In the genomic region with DNA sequence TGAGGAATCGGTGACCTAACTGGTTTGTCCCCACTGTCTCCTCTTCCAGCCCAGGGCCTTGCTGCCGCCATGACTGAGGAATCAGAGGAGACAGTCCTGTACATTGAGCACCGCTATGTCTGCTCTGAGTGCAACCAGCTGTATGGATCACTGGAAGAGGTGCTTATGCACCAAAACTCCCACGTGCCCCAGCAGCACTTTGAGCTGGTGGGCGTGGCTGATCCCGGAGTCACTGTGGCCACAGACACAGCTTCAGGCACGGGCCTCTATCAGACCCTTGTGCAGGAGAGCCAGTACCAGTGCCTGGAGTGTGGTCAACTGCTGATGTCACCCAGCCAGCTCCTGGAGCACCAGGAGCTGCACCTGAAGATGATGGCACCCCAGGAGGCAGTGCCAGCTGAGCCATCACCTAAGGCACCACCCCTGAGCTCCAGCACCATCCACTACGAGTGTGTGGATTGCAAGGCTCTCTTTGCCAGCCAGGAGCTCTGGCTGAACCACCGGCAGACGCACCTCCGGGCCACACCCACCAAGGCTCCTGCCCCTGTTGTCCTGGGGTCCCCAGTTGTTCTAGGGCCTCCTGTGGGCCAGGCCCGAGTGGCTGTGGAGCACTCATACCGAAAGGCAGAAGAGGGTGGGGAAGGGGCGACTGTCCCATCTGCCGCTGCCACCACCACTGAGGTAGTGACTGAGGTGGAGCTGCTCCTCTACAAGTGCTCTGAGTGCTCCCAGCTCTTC, we compare ENCODE assay signal across 18 cellular contexts. TPM values are rescaled to one million over a fixed set of nuclear protein-coding genes. Genes with fewer than 3 reads are reported as not detected.
A peak's percentile ranks its signal among the peaks of the same experiment; 100 is the strongest.
DNase-seq lines count a peak whose midpoint lies in the region; ATAC-seq and TF ChIP-seq lines count a peak whose summit lies in the region.
"Had no signal": no experiment of that assay in that cellular context is flagged by ENCODE, and none has a peak within 500 bp of the region (broad histone marks: within the 10 kb centered on the region; RNA-seq: fewer than 3 reads in every experiment).

No MANE protein-coding gene starts in this region.

- H3K36me3 ChIP-seq in Loucy (ENCODE audit: insufficient read depth, low read length) = peaks cover 38% of the 10 kb centered on the region; the same call in 1 of the 2 replicates

- no peak overlapping the region for H2AFZ ChIP-seq in Loucy (ENCODE audit: low read length)
- H2AFZ ChIP-seq: parathyroid adenoma had no signal

- H3F3A ChIP-seq in Loucy (ENCODE audit: low read depth) = no peaks in the 10 kb centered on the region

- peaks cover 33% of the 10 kb centered on the region for H3K4me1 Mint-ChIP-seq in T-helper 2 cell treated with Interferon-gamma antibody and Interleukin-4, amounts not matched to agents 5 μg/mL and 100 μg/mL, for 36 hours (ENCODE audit: low read depth)
- peaks cover 50% of the 10 kb centered on the region for H3K4me1 Mint-ChIP-seq in central memory CD8-positive, alpha-beta T cell
- peaks cover 34% of the 10 kb centered on the region for H3K4me1 Mint-ChIP-seq in osteocyte (ENCODE audit: unreplicated experiment)

- no peaks in the 10 kb centered on the region for H3K27me3 ChIP-seq in Loucy (ENCODE audit: insufficient read depth, low read length, poor library complexity, severe bottlenecking)

- peaks cover 37% of the 10 kb centered on the region for H3K36me3 Mint-ChIP-seq in T-helper 2 cell treated with Interferon-gamma antibody and Interleukin-4, amounts not matched to agents 5 μg/mL and 100 μg/mL, for 36 hours (ENCODE audit: low read depth)
- H3K36me3 Mint-ChIP-seq in central memory CD8-positive, alpha-beta T cell (ENCODE audit: insufficient read depth) = peaks cover 28% of the 10 kb centered on the region
- peaks cover 16% of the 10 kb centered on the region for H3K36me3 Mint-ChIP-seq in osteocyte (ENCODE audit: unreplicated experiment)

- H3K9ac ChIP-seq in Loucy (ENCODE audit: low read depth, low read length, poor library complexity, severe bottlenecking) = no peak overlapping the region
- H3K9ac ChIP-seq: parathyroid adenoma had no signal

- no peaks in the 10 kb centered on the region for H3K9me3 Mint-ChIP-seq in T-helper 2 cell treated with Interferon-gamma antibody and Interleukin-4, amounts not matched to agents 5 μg/mL and 100 μg/mL, for 36 hours
- H3K9me3 Mint-ChIP-seq in central memory CD8-positive, alpha-beta T cell = no peaks in the 10 kb centered on the region
- no peaks in the 10 kb centered on the region for H3K9me3 Mint-ChIP-seq in osteocyte (ENCODE audit: unreplicated experiment)

- DNase-seq in T-helper 2 cell treated with Interferon-gamma antibody and Interleukin-4, amounts not matched to agents 5 μg/mL and 100 μg/mL, for 36 hours (ENCODE audit: low spot score) = no peak
- DNase-seq in T-helper 2 cell (no peak), osteocyte (ENCODE audit: extremely low spot score, unreplicated experiment) (no peak), Right ventricle myocardium superior (no peak), NCI-H82 treated with DMSO at 0.1 percent for 48 hours (lab: John Stamatoyannopoulos, UW; ENCODE audit: unreplicated experiment) (no peak), NCI-H345 treated with DMSO at 0.1 percent for 48 hours (lab: John Stamatoyannopoulos, UW; ENCODE audit: unreplicated experiment) (no peak)
- no peak for DNase-seq in central memory CD8-positive, alpha-beta T cell (ENCODE audit: low spot score in 2 of 2)
- DNase-seq: activated CD8-positive, alpha-beta memory T cell treated with anti-CD3 and anti-CD28 coated beads, Interleukin-2, amount 50 U/mL, for 4 hours; cortex of kidney; islet precursor cell; Karpas-422; NCI-H524 treated with DMSO at 0.1 percent for 48 hours; OCI-M1; stimulated activated CD4-positive, alpha-beta T cell treated with anti-CD3 and anti-CD28 coated beads, Interleukin-12 subunit alpha, Interleukin-12 subunit beta, amount 100 ng/mL, for 4 hours had no signal

- peaks cover 15% of the 10 kb centered on the region for H3K4me1 ChIP-seq in Loucy (ENCODE audit: insufficient read depth, low read length, poor library complexity, severe bottlenecking)

- peak overlapping the region; percentile 94 for H3K4me3 Mint-ChIP-seq in T-helper 2 cell treated with Interferon-gamma antibody and Interleukin-4, amounts not matched to agents 5 μg/mL and 100 μg/mL, for 36 hours
- H3K4me3 Mint-ChIP-seq in central memory CD8-positive, alpha-beta T cell = peak overlapping the region; percentile 95
- peak overlapping the region; percentile 21 for H3K4me3 Mint-ChIP-seq in osteocyte (ENCODE audit: unreplicated experiment)

- H3K27me3 Mint-ChIP-seq in T-helper 2 cell treated with Interferon-gamma antibody and Interleukin-4, amounts not matched to agents 5 μg/mL and 100 μg/mL, for 36 hours (ENCODE audit: low read depth) = no peaks in the 10 kb centered on the region
- H3K27me3 Mint-ChIP-seq in central memory CD8-positive, alpha-beta T cell = no peaks in the 10 kb centered on the region
- H3K27me3 Mint-ChIP-seq in osteocyte (ENCODE audit: unreplicated experiment) = no peaks in the 10 kb centered on the region

- no peak overlapping the region for H3K4me3 ChIP-seq in Loucy (ENCODE audit: low read length, poor library complexity, severe bottlenecking)

- intact Hi-C loops in Right ventricle myocardium superior (cut with DNase I) = no loop called here

- peaks cover 52% of the 10 kb centered on the region for H4K20me1 ChIP-seq in Loucy (ENCODE audit: insufficient read depth, low read length, poor library complexity, severe bottlenecking)

- no peak for ATAC-seq in central memory CD8-positive, alpha-beta T cell (replicated peaks; ENCODE audit: extremely low read depth, poor library complexity, severe bottlenecking)
- ATAC-seq in Right ventricle myocardium superior (ENCODE audit: poor library complexity) = no peak
- ATAC-seq: SK-N-SH treated with all-trans-retinoic acid at 6 μM for 48 hours had no signal

- H3K79me2 ChIP-seq in Loucy (ENCODE audit: insufficient read depth, low read length) = peaks cover 67% of the 10 kb centered on the region

- H3K9me2 ChIP-seq in Loucy (replicated peaks; ENCODE audit: low read depth, low read length) = no peaks in the 10 kb centered on the region

- no peaks in the 10 kb centered on the region for H3K9me3 ChIP-seq in Loucy (ENCODE audit: insufficient read depth, low read depth, low read length)

- peak overlapping the region; percentile 70 for H3K27ac Mint-ChIP-seq in T-helper 2 cell treated with Interferon-gamma antibody and Interleukin-4, amounts not matched to agents 5 μg/mL and 100 μg/mL, for 36 hours
- peak overlapping the region; percentile 100 for H3K27ac Mint-ChIP-seq in central memory CD8-positive, alpha-beta T cell (ENCODE audit: low read depth)
- peak overlapping the region; percentile 19 for H3K27ac Mint-ChIP-seq in osteocyte (ENCODE audit: unreplicated experiment)

- peak overlapping the region; percentile 91 for H3K4me2 ChIP-seq in Loucy (ENCODE audit: low read depth, low read length, poor library complexity, severe bottlenecking)

- TF ChIP-seq CTCF in Loucy (conservative IDR thresholded peaks at IDR 0.05; ENCODE audit: low read length) = no peak
- no peak for TF ChIP-seq CTCF in osteocyte (IDR thresholded peaks at IDR 0.05)

RNA-seq across cellular contexts. Expression of a gene that starts 2.7 kb away (rescaled TPM):
- 15.2 and 15.5 TPM in 2 replicates for total RNA-seq in osteocyte
- total RNA-seq in Right ventricle myocardium superior = 8.4 TPM

RNA-seq across cellular contexts. Expression of a gene that starts 8.7 kb away (rescaled TPM):
- total RNA-seq in osteocyte (0.38 and 0.55 TPM in 2 replicates), Right ventricle myocardium superior (4.0 TPM)

RNA-seq across cellular contexts. Expression of a gene that starts 53.5 kb away (rescaled TPM):
- total RNA-seq in osteocyte (0.64 and 1.0 TPM in 2 replicates), Right ventricle myocardium superior (0.91 TPM)
- total RNA-seq: A172 had no signal

Comparison
In these comparisons a context has a peak if more than half of its experiments do, and no peak if none do; other contexts are left out.
1. H3K27ac Mint-ChIP-seq: peak in every context shown above with its lines; median percentile 100 in central memory CD8-positive, alpha-beta T cell; 70 in T-helper 2 cell treated with Interferon-gamma antibody and Interleukin-4, amounts not matched to agents 5 μg/mL and 100 μg/mL, for 36 hours; 19 in osteocyte.
2. H3K4me3 Mint-ChIP-seq: peak in every context shown above with its lines; median percentile 95 in central memory CD8-positive, alpha-beta T cell; 94 in T-helper 2 cell treated with Interferon-gamma antibody and Interleukin-4, amounts not matched to agents 5 μg/mL and 100 μg/mL, for 36 hours; 21 in osteocyte.